ENCODE assay signal across 28 cellular contexts in genomic region chr16:2986623-2987188, GRCh38. TPM values are rescaled to one million over a fixed set of nuclear protein-coding genes. Genes with fewer than 3 reads are reported as not detected.
"Had no signal": no experiment of that assay in that cellular context is flagged by ENCODE, and none has a peak within 500 bp of the region (broad histone marks: within the 10 kb centered on the region; RNA-seq: fewer than 3 reads in every experiment).

No MANE protein-coding gene starts in this region.

- H3K9me3 ChIP-seq: esophagus muscularis mucosa, gastrocnemius medialis, heart right ventricle, lower lobe of right lung, prostate gland, spleen, stomach, thoracic aorta, transverse colon had no signal

- H3K79me2 ChIP-seq: parathyroid adenoma had no signal

- H3K4me3 ChIP-seq: esophagus muscularis mucosa, gastrocnemius medialis, heart right ventricle, lower lobe of right lung, prostate gland, spleen, stomach, thoracic aorta, transverse colon had no signal

- DNase-seq: effector memory CD4-positive, alpha-beta T cell; hypothalamus; islet precursor cell; lower lobe of right lung; midbrain; naive B cell; spleen; stimulated activated CD4-positive, alpha-beta T cell treated with anti-CD3 and anti-CD28 coated beads, Interleukin-15, amount 100 ng/mL, for 24 hours; stimulated activated CD4-positive, alpha-beta T cell treated with anti-CD3 and anti-CD28 coated beads, Interleukin-1b, Interleukin-23, amount 100 ng/mL, for 48 hours; stimulated activated CD4-positive, alpha-beta T cell treated with anti-CD3 and anti-CD28 coated beads, Interleukin-4, amount 100 ng/mL, for 4 hours; stimulated activated naive B cell treated with anti-CD40 and anti-IgM and Interleukin-4, amounts not matched to agents 10 μg/mL and 1 μg/mL and 100 μg/mL, for 72 hours; transverse colon had no signal

- H3K27ac Mint-ChIP-seq: memory B cell; stimulated activated naive B cell treated with anti-CD40 and anti-IgM and Interleukin-4, amounts not matched to agents 10 μg/mL and 1 μg/mL and 100 μg/mL, for 72 hours had no signal

- H3K36me3 Mint-ChIP-seq: memory B cell; naive B cell; stimulated activated naive B cell treated with anti-CD40 and anti-IgM and Interleukin-4, amounts not matched to agents 10 μg/mL and 1 μg/mL and 100 μg/mL, for 72 hours had no signal

- H3K27me3 ChIP-seq: gastrocnemius medialis had no signal

- FAIRE-seq: endometrium had no signal

- H3K4me1 ChIP-seq: prostate gland had no signal

- H3K27ac ChIP-seq: esophagus muscularis mucosa, lower lobe of right lung, parathyroid adenoma, prostate gland, spleen, stomach, thoracic aorta, transverse colon had no signal

- H3K4me3 Mint-ChIP-seq: memory B cell; naive B cell; stimulated activated naive B cell treated with anti-CD40 and anti-IgM and Interleukin-4, amounts not matched to agents 10 μg/mL and 1 μg/mL and 100 μg/mL, for 72 hours had no signal

- H3K9ac ChIP-seq: parathyroid adenoma had no signal

- ATAC-seq: lower lobe of right lung; sciatic nerve; stimulated activated naive B cell treated with anti-CD40 and anti-IgM and Interleukin-4, amounts not matched to agents 10 μg/mL and 1 μg/mL and 100 μg/mL, for 72 hours had no signal

- H2AFZ ChIP-seq: parathyroid adenoma had no signal

- H3K9me3 Mint-ChIP-seq: memory B cell; naive B cell; nephron; stimulated activated naive B cell treated with anti-CD40 and anti-IgM and Interleukin-4, amounts not matched to agents 10 μg/mL and 1 μg/mL and 100 μg/mL, for 72 hours had no signal

- H3K36me3 ChIP-seq: esophagus muscularis mucosa, gastrocnemius medialis, heart right ventricle, lower lobe of right lung, prostate gland, spleen, stomach, thoracic aorta, transverse colon had no signal

RNA-seq across cellular contexts. Expression of gene KREMEN2, which starts 22.6 kb away (rescaled TPM):
- total RNA-seq: gastrocnemius medialis, heart right ventricle, left lobe of liver, lower lobe of right lung, omental fat pad, sciatic nerve, thoracic aorta, ureter had no signal
- polyA plus RNA-seq: heart right ventricle had no signal

RNA-seq across cellular contexts. Expression of gene CLDN9, which starts 26.0 kb away (rescaled TPM):
- total RNA-seq: fibroblast of villous mesenchyme, skeletal muscle tissue, stomach had no signal

RNA-seq across cellular contexts. Expression of gene CLDN6, which starts 31.3 kb away (rescaled TPM):
- total RNA-seq: esophagus muscularis mucosa, fibroblast of villous mesenchyme, lower lobe of right lung, omental fat pad, sciatic nerve, skeletal muscle tissue, spleen, stomach, thoracic aorta, transverse colon, ureter had no signal
- polyA plus RNA-seq: spleen, stomach had no signal
